ENCODE assay signal across 10 cellular contexts in genomic region chr5:14184725-14185124, GRCh38. TPM values are rescaled to one million over a fixed set of nuclear protein-coding genes. Genes with fewer than 3 reads are reported as not detected.
DNase-seq lines count a peak whose midpoint lies in the region; ATAC-seq and TF ChIP-seq lines count a peak whose summit lies in the region.
"Had no signal": no experiment of that assay in that cellular context is flagged by ENCODE, and none has a peak within 500 bp of the region (broad histone marks: within the 10 kb centered on the region; RNA-seq: fewer than 3 reads in every experiment).

No MANE protein-coding gene starts in this region.

- H3K4me1 Mint-ChIP-seq in glutamatergic neuron (ENCODE audit: low read depth, unreplicated experiment), result peaks cover 54% of the 10 kb centered on the region

- no peak overlapping the region for H3K4me3 Mint-ChIP-seq in glutamatergic neuron (ENCODE audit: unreplicated experiment)
- H3K4me3 Mint-ChIP-seq: activated T-cell treated with anti-CD3 and anti-CD28 coated beads, Interleukin-2, amount 50 U/mL, for 24 hours had no signal

- DNase-seq in A172 (ENCODE audit: low spot score) (peak; percentile 87), PC-9 (peak in 1 of 2 experiments; percentile 28), esophagus muscularis mucosa (ENCODE audit: extremely low spot score) (no peak), omental fat pad (ENCODE audit: low spot score) (no peak), glutamatergic neuron (no peak), iPS-NIHi11 (ENCODE audit: low spot score) (no peak), OCI-M1 (lab: John Stamatoyannopoulos, UW) (no peak), foreskin melanocyte (no peak)
- DNase-seq: activated T-cell treated with anti-CD3 and anti-CD28 coated beads, Interleukin-2, amount 50 U/mL, for 24 hours; GF-D8 had no signal

- H3K9me2 ChIP-seq in PC-9 (ENCODE audit: insufficient read depth), result no peaks in the 10 kb centered on the region; the same call in 1 of the 2 replicates

- H3K36me3 Mint-ChIP-seq in glutamatergic neuron (ENCODE audit: unreplicated experiment), result no peaks in the 10 kb centered on the region

- no peaks in the 10 kb centered on the region for H4K20me1 ChIP-seq in PC-9 (ENCODE audit: insufficient read depth)

- peaks cover 100% of the 10 kb centered on the region for H3K79me2 ChIP-seq in PC-9 (ENCODE audit: low read depth)

- TF ChIP-seq CTCF in PC-9 (conservative IDR thresholded peaks at IDR 0.05) (no peak), esophagus muscularis mucosa (IDR thresholded peaks at IDR 0.05) (no peak), omental fat pad (IDR thresholded peaks at IDR 0.05) (no peak), glutamatergic neuron (IDR thresholded peaks at IDR 0.05; ENCODE audit: partially characterized antibody, unreplicated experiment) (no peak)

- no peak overlapping the region for H3K27ac Mint-ChIP-seq in glutamatergic neuron (ENCODE audit: unreplicated experiment)
- H3K27ac Mint-ChIP-seq: activated T-cell treated with anti-CD3 and anti-CD28 coated beads, Interleukin-2, amount 50 U/mL, for 24 hours had no signal

- POLR2A ChIA-PET in PC-9 (lab: Charles Lee; ENCODE audit: unreplicated experiment), result interaction anchor here (1.2 to 1.6 kb wide), 3 partner anchors 39 to 83 kb away, joined by 7 to 26 read pairs (median 7); no protein-coding TSS in a partner anchor

- CTCF ChIA-PET in PC-9 (lab: Charles Lee), result no interaction called here

- peak; percentile 51 for ATAC-seq in omental fat pad (ENCODE audit: low FRiP score)

- peak overlapping the region; percentile 86 for H3K4me2 ChIP-seq in PC-9

- intact Hi-C loops in PC-9 (cut with micrococcal nuclease; ENCODE audit: unreplicated experiment) (loop anchor here (1.0 kb wide), 5 partner anchors 39 to 199 kb away; no protein-coding TSS in a partner anchor), esophagus muscularis mucosa (cut with DNase I) (loop anchor here (5.0 kb wide), 1 partner anchor 37 kb away; no protein-coding TSS in a partner anchor)

- H3K4me1 ChIP-seq in PC-9 (replicated peaks; ENCODE audit: insufficient read depth) (peaks cover 97% of the 10 kb centered on the region), esophagus muscularis mucosa (peaks cover 78 to 93% (median 92%) of the 10 kb centered on the region in 4 donors)

- H3K27me3 Mint-ChIP-seq in glutamatergic neuron (ENCODE audit: unreplicated experiment), result peaks cover 6% of the 10 kb centered on the region

- no peak overlapping the region for H2AFZ ChIP-seq in PC-9

- WGBS in esophagus muscularis mucosa, result 75% methylated on average over 11 of the region's 11 CpGs

- H3F3A ChIP-seq in PC-9 (ENCODE audit: insufficient read depth, low read depth), result peaks cover 69% of the 10 kb centered on the region

- H3K9me3 ChIP-seq in PC-9 (ENCODE audit: insufficient read depth, low read depth), result no peaks in the 10 kb centered on the region
- no peaks in the 10 kb centered on the region for H3K9me3 ChIP-seq in esophagus muscularis mucosa

- H3K36me3 ChIP-seq in PC-9 (ENCODE audit: low read depth) (no peaks in the 10 kb centered on the region; the same call in 1 of the 2 replicates), esophagus muscularis mucosa (no peaks in the 10 kb centered on the region)

- TF ChIP-seq POLR2A in esophagus muscularis mucosa (IDR thresholded peaks at IDR 0.05; ENCODE audit: low read depth), result no peak

- H3K4me3 ChIP-seq in PC-9 (0 out of 2 replicates have a peak overlapping the region, but pooled peaks have one; percentile 25), esophagus muscularis mucosa (peak overlapping the region; percentile 40 to 49 (median 42))

- no TSS peak for BruUV-seq in PC-9 (replicated peaks; lab: Mats Ljungman, UMichigan)

- no peak for TF ChIP-seq EP300 in esophagus muscularis mucosa (IDR thresholded peaks at IDR 0.05)

- peaks cover 5% of the 10 kb centered on the region for H3K9me3 Mint-ChIP-seq in glutamatergic neuron (ENCODE audit: unreplicated experiment)
- H3K9me3 Mint-ChIP-seq: activated T-cell treated with anti-CD3 and anti-CD28 coated beads, Interleukin-2, amount 50 U/mL, for 24 hours had no signal

- H3K27ac ChIP-seq in PC-9 (peak overlapping the region; percentile 92), esophagus muscularis mucosa (replicated peaks in 1 of 4) (peak overlapping the region; percentile 89 to 92 (median 90))

- H3K27me3 ChIP-seq in PC-9 (ENCODE audit: insufficient read depth, low read depth) (no peaks in the 10 kb centered on the region), esophagus muscularis mucosa (no peaks in the 10 kb centered on the region)

RNA-seq across cellular contexts. Expression of gene TRIO, which starts 41.6 kb away (rescaled TPM):
- total RNA-seq in A172 (2014; rRNA removed; shearing (Covaris generic)), result 120 and 180 TPM in 2 replicates
- total RNA-seq in PC-9 (2021) (596 and 756 TPM in 2 replicates), esophagus muscularis mucosa (100 to 1,000 TPM; 112 to 155 (median 145) TPM), omental fat pad (100 to 1,000 TPM; 125 to 370 (median 193) TPM), glutamatergic neuron (ENCODE audit: unreplicated experiment) (281 TPM)
